9 cellular contexts compared by ENCODE assay signal in the genomic region with DNA sequence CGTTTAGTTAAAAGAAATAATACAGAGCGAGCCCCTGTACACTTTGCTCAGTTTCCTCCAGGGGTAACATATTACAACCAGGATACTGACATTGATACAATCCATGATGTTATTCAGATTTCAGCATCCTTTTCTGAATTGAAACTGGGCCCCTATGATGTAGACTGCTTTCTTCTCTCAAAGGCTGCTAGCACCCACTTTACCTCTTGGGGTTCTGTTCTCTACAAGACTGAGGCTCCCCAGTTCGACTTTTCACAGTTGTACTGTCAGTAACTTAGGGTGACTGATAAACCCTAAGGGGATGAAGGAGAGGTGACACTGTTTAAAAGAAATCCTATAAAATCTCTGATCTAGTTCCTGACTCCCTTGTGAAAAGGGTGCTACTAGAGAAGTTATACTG. TPM values are rescaled to one million over a fixed set of nuclear protein-coding genes. Genes with fewer than 3 reads are reported as not detected.
DNase-seq lines count a peak whose midpoint lies in the region; ATAC-seq, FAIRE-seq and TF ChIP-seq lines count a peak whose summit lies in the region.
"Had no signal": no experiment of that assay in that cellular context is flagged by ENCODE, and none has a peak within 500 bp of the region (broad histone marks: within the 10 kb centered on the region; RNA-seq: fewer than 3 reads in every experiment).

No MANE protein-coding gene starts in this region.

- in situ Hi-C loops in transverse colon (cut with MboI; ENCODE audit: low pct_ligation_motif_present in 1 of 4, low pct_unique_long_range_greater_than_20kb in 1 of 4, low sequenced_read_pairs in 3 of 4) = no loop called here

- peak overlapping the region; percentile 100 for H3K27ac Mint-ChIP-seq in activated T-cell treated with anti-CD3 and anti-CD28 coated beads, Interleukin-2, amount 50 U/mL, for 72 hours
- H3K27ac Mint-ChIP-seq in activated T-helper 17 cell treated with anti-CD3 and anti-CD28 coated beads, Interleukin-2, amount 50 U/mL, for 72 hours = peak overlapping the region; percentile 100

- FAIRE-seq in kidney (lab: Jason Lieb, UNC) = no peak
- FAIRE-seq: colon had no signal

- H3K4me1 ChIP-seq in kidney (ENCODE audit: control insufficient read depth in 1 of 2, insufficient read depth in 1 of 2, low read depth in 1 of 2, low read length in 2 of 2) (peaks cover 0 to 10% of the 10 kb centered on the region in 2 donors), transverse colon (peaks cover 0 to 20% (median 13%) of the 10 kb centered on the region in 4 donors)

- H3K27me3 Mint-ChIP-seq in activated T-cell treated with anti-CD3 and anti-CD28 coated beads, Interleukin-2, amount 50 U/mL, for 72 hours (ENCODE audit: low read depth) = no peaks in the 10 kb centered on the region
- H3K27me3 Mint-ChIP-seq in activated T-helper 17 cell treated with anti-CD3 and anti-CD28 coated beads, Interleukin-2, amount 50 U/mL, for 72 hours = no peaks in the 10 kb centered on the region

- H3K9ac ChIP-seq in kidney (ENCODE audit: low read length in 2 of 2) = peak overlapping the region; percentile 89 to 90

- no peak for ATAC-seq in activated T-cell treated with anti-CD3 and anti-CD28 coated beads, Interleukin-2, amount 50 U/mL, for 72 hours (replicated peaks in 1 of 2)
- ATAC-seq in activated T-helper 17 cell treated with anti-CD3 and anti-CD28 coated beads, Interleukin-2, amount 50 U/mL, for 72 hours (replicated peaks) = peak; percentile 4
- ATAC-seq in GM19035 (IDR thresholded peaks at IDR 0.05; ENCODE audit: unreplicated experiment) = no peak

- peaks cover 26% of the 10 kb centered on the region for H3K4me1 Mint-ChIP-seq in activated T-cell treated with anti-CD3 and anti-CD28 coated beads, Interleukin-2, amount 50 U/mL, for 72 hours (ENCODE audit: low read depth)
- H3K4me1 Mint-ChIP-seq in activated T-helper 17 cell treated with anti-CD3 and anti-CD28 coated beads, Interleukin-2, amount 50 U/mL, for 72 hours = peaks cover 5% of the 10 kb centered on the region

- H3K4me3 ChIP-seq in kidney (ENCODE audit: low read length in 2 of 2) (peak overlapping the region; percentile 94), transverse colon (peak overlapping the region; percentile 66 to 92 (median 72))

- TF ChIP-seq CTCF in kidney (IDR thresholded peaks at IDR 0.05; ENCODE audit: borderline replicate concordance, extremely low read depth, insufficient read depth) = no peak
- no peak for TF ChIP-seq CTCF in transverse colon (IDR thresholded peaks at IDR 0.05)

- no peak for TF ChIP-seq POLR2A in transverse colon (IDR thresholded peaks at IDR 0.05)

- intact Hi-C loops in kidney (cut with DNase I) = no loop called here
- intact Hi-C loops in transverse colon (cut with DNase I; ENCODE audit: low total_unique reads) = no loop called here

- 42 to 43% methylated on average over 3 of the region's 3 CpGs for WGBS in transverse colon (ENCODE audit: low coverage in 1 of 2), 2 donors

- peaks cover 1 to 5% of the 10 kb centered on the region in 2 donors for H3K36me3 Mint-ChIP-seq in activated T-cell treated with anti-CD3 and anti-CD28 coated beads, Interleukin-2, amount 50 U/mL, for 72 hours (ENCODE audit: insufficient read depth in 2 of 2)
- H3K36me3 Mint-ChIP-seq in activated T-helper 17 cell treated with anti-CD3 and anti-CD28 coated beads, Interleukin-2, amount 50 U/mL, for 72 hours (ENCODE audit: low read depth) = peaks cover 47% of the 10 kb centered on the region

- no peaks in the 10 kb centered on the region for H3K9me3 ChIP-seq in kidney (ENCODE audit: control insufficient read depth in 1 of 2, low read length in 2 of 2)
- no peaks in the 10 kb centered on the region for H3K9me3 ChIP-seq in transverse colon

- no peak for DNase-seq in activated T-cell treated with anti-CD3 and anti-CD28 coated beads, Interleukin-2, amount 50 U/mL, for 72 hours
- no peak for DNase-seq in activated T-cell treated with anti-CD3 and anti-CD28 coated beads, Interleukin-2, amount 50 U/mL, for 48 hours
- DNase-seq in kidney = no peak
- DNase-seq in transverse colon = no peak
- no peak for DNase-seq in GM19238 (ENCODE audit: insufficient read length, low spot score)
- no peak for DNase-seq in CD1c-positive myeloid dendritic cell (ENCODE audit: extremely low spot score)

- peaks cover 7 to 8% of the 10 kb centered on the region in 2 donors for H3K36me3 ChIP-seq in kidney (ENCODE audit: control insufficient read depth in 1 of 2, insufficient read depth in 2 of 2, low read length in 2 of 2)
- peaks cover 0 to 21% (median 10%) of the 10 kb centered on the region in 4 donors for H3K36me3 ChIP-seq in transverse colon

- H3K4me3 Mint-ChIP-seq in activated T-cell treated with anti-CD3 and anti-CD28 coated beads, Interleukin-2, amount 50 U/mL, for 72 hours = peak overlapping the region; percentile 91 to 96
- peak overlapping the region; percentile 96 for H3K4me3 Mint-ChIP-seq in activated T-helper 17 cell treated with anti-CD3 and anti-CD28 coated beads, Interleukin-2, amount 50 U/mL, for 72 hours

- TF ChIP-seq EP300 in transverse colon (IDR thresholded peaks at IDR 0.05; ENCODE audit: low read depth) = no peak

- no peaks in the 10 kb centered on the region for H3K9me3 Mint-ChIP-seq in activated T-cell treated with anti-CD3 and anti-CD28 coated beads, Interleukin-2, amount 50 U/mL, for 72 hours
- no peaks in the 10 kb centered on the region for H3K9me3 Mint-ChIP-seq in activated T-helper 17 cell treated with anti-CD3 and anti-CD28 coated beads, Interleukin-2, amount 50 U/mL, for 72 hours

- peak overlapping the region in 1 of 2 donors; percentile 88 for H3K27ac ChIP-seq in kidney (ENCODE audit: low read depth in 2 of 2, low read length in 2 of 2)
- H3K27ac ChIP-seq in transverse colon = peak overlapping the region; percentile 88 to 95 (median 90)

- no peaks in the 10 kb centered on the region for H3K27me3 ChIP-seq in transverse colon

RNA-seq across cellular contexts. Expression of a gene that starts 0.9 kb away (rescaled TPM):
- total RNA-seq in activated T-cell treated with anti-CD3 and anti-CD28 coated beads, Interleukin-2, amount 50 U/mL, for 72 hours = 10 to 100 TPM; 23.5 to 24.1 TPM
- total RNA-seq in activated T-helper 17 cell treated with anti-CD3 and anti-CD28 coated beads, Interleukin-2, amount 50 U/mL, for 72 hours = 10 to 100 TPM; 21.3 to 37.1 TPM
- total RNA-seq in kidney (20.1 TPM), transverse colon (10 to 100 TPM in 3 of 4 donors, 1 to 10 TPM in 1; 2.2 to 18.7 (median 16.3) TPM)
- 11.1 TPM for polyA plus RNA-seq in kidney (ENCODE audit: insufficient read depth, low read depth, low replicate concordance)

RNA-seq across cellular contexts. Expression of a gene that starts 39.6 kb away (rescaled TPM):
- total RNA-seq in activated T-cell treated with anti-CD3 and anti-CD28 coated beads, Interleukin-2, amount 50 U/mL, for 72 hours = 10 to 100 TPM; 48.4 to 51.3 TPM
- total RNA-seq in activated T-helper 17 cell treated with anti-CD3 and anti-CD28 coated beads, Interleukin-2, amount 50 U/mL, for 72 hours = 10 to 100 TPM; 44.0 to 50.5 TPM
- total RNA-seq in kidney (43.7 TPM), transverse colon (100 to 1,000 TPM in 1 of 4 donors, 10 to 100 TPM in 3; 10.5 to 121 (median 54.3) TPM)
- polyA plus RNA-seq in kidney (ENCODE audit: insufficient read depth, low read depth, low replicate concordance) = 97.7 TPM
